ENCODE assay signal across 20 cellular contexts in genomic region chr10:86828145-86828544, GRCh38.
DNase-seq lines count a peak whose midpoint lies in the region; ATAC-seq, FAIRE-seq and TF ChIP-seq lines count a peak whose summit lies in the region.
"Had no signal": no experiment of that assay in that cellular context is flagged by ENCODE, and none has a peak within 500 bp of the region (broad histone marks: within the 10 kb centered on the region; RNA-seq: fewer than 3 reads in every experiment).

No MANE protein-coding gene starts in this region.

- H3K9me2 ChIP-seq in PC-3 (replicated peaks; ENCODE audit: low read length), result no peaks in the 10 kb centered on the region

- H3K9me3 Mint-ChIP-seq in brain (peaks cover 0 to 5% (median 0%) of the 10 kb centered on the region in 5 experiments), immature natural killer cell (no peaks in the 10 kb centered on the region)
- H3K9me3 Mint-ChIP-seq: CD8-positive, alpha-beta memory T cell; IgD-negative memory B cell had no signal

- no peak overlapping the region for H3K4me3 ChIP-seq in PC-3 (ENCODE audit: low read length)
- H3K4me3 ChIP-seq in osteoblast (ENCODE audit: insufficient read depth, low read length), result no peak overlapping the region
- H3K4me3 ChIP-seq: BLaER1 had no signal

- H3K9ac ChIP-seq in PC-3 (ENCODE audit: low read length), result no peak overlapping the region
- H3K9ac ChIP-seq: BLaER1, KMS-11 had no signal

- CTCF ChIA-PET in PC-3 (lab: Charles Lee), result no interaction called here

- peaks cover 6% of the 10 kb centered on the region for H4K20me1 ChIP-seq in PC-3 (ENCODE audit: low read length)
- peaks cover 43% of the 10 kb centered on the region for H4K20me1 ChIP-seq in osteoblast (ENCODE audit: insufficient read depth, low read length)
- H4K20me1 ChIP-seq: BLaER1 had no signal

- intact Hi-C loops in PC-3 (cut with micrococcal nuclease), result loop anchor here (5.0 kb wide), 1 partner anchor 116 kb away; no protein-coding TSS in a partner anchor

- H3K27ac Mint-ChIP-seq in brain (peak overlapping the region in 4 of 5 experiments; percentile 2 to 20 (median 10)), immature natural killer cell (no peak overlapping the region)
- H3K27ac Mint-ChIP-seq: CD8-positive, alpha-beta memory T cell; IgD-negative memory B cell had no signal

- H3K27me3 Mint-ChIP-seq in brain, result no peaks in the 10 kb centered on the region
- no peaks in the 10 kb centered on the region for H3K27me3 Mint-ChIP-seq in immature natural killer cell (ENCODE audit: low read depth in 3 of 3)
- H3K27me3 Mint-ChIP-seq: CD8-positive, alpha-beta memory T cell; IgD-negative memory B cell had no signal

- DNase-seq in H54 (ENCODE audit: insufficient read length, low spot score) (no peak), PC-3 (no peak), NCI-H187 (lab: John Stamatoyannopoulos, UW) (no peak), osteoblast (ENCODE audit: insufficient read length, low spot score, missing footprints) (no peak), immature natural killer cell (no peak)
- DNase-seq: 8988T; AML-193; CD8-positive, alpha-beta memory T cell; DMS153; DMS79 treated with DMSO at 0.1 percent for 48 hours; EL had no signal

- peak; percentile 41 for FAIRE-seq in H54 (lab: Jason Lieb, UNC)
- FAIRE-seq: G401.6, GM18507, H1 had no signal

- no peak for TF ChIP-seq POLR2A in H54 (IDR thresholded peaks at IDR 0.05; ENCODE audit: low read depth, low read length)

- no peaks in the 10 kb centered on the region for H3F3A ChIP-seq in PC-3 (ENCODE audit: low read length, unreplicated experiment)

- H3K9me3 ChIP-seq in PC-3 (ENCODE audit: low read length) (no peaks in the 10 kb centered on the region), osteoblast (ENCODE audit: low read depth, low read length) (no peaks in the 10 kb centered on the region)
- H3K9me3 ChIP-seq: BLaER1 had no signal

- H3K36me3 Mint-ChIP-seq in brain (peaks cover 24% of the 10 kb centered on the region), immature natural killer cell (no peaks in the 10 kb centered on the region)

- H3K79me2 ChIP-seq in PC-3 (ENCODE audit: low read length) (peaks cover 41% of the 10 kb centered on the region), osteoblast (ENCODE audit: insufficient read depth, low read length) (peaks cover 78% of the 10 kb centered on the region)

- 0 out of 2 replicates have a peak overlapping the region, but pooled peaks have one; percentile 57 for H3K4me2 ChIP-seq in PC-3 (ENCODE audit: low read length)
- no peak overlapping the region for H3K4me2 ChIP-seq in osteoblast (ENCODE audit: insufficient read depth, low read length)
- H3K4me2 ChIP-seq: BLaER1, KMS-11 had no signal

- ATAC-seq in PC-3 (no peak), GM21786 (IDR thresholded peaks at IDR 0.05; ENCODE audit: unreplicated experiment) (no peak)

- BruUV-seq in PC-3 (replicated peaks; lab: Mats Ljungman, UMichigan), result no TSS peak

- POLR2A ChIA-PET in PC-3 (lab: Charles Lee; ENCODE audit: unreplicated experiment), result no interaction called here

- H3K27me3 ChIP-seq in PC-3 (ENCODE audit: low read length) (no peaks in the 10 kb centered on the region), osteoblast (ENCODE audit: insufficient read depth, low read length) (no peaks in the 10 kb centered on the region)
- H3K27me3 ChIP-seq: BLaER1 had no signal

- peak overlapping the region; percentile 28 for H3K27ac ChIP-seq in 22Rv1
- no peak overlapping the region for H3K27ac ChIP-seq in PC-3 (ENCODE audit: low read length)
- no peak overlapping the region for H3K27ac ChIP-seq in osteoblast (ENCODE audit: low read depth, low read length)
- H3K27ac ChIP-seq: BLaER1, KMS-11 had no signal

- H3K4me1 ChIP-seq in PC-3 (ENCODE audit: insufficient read depth, low read length) (peaks cover 24% of the 10 kb centered on the region), osteoblast (ENCODE audit: insufficient read depth, low read length) (no peaks in the 10 kb centered on the region)
- H3K4me1 ChIP-seq: BLaER1 had no signal

- TF ChIP-seq CTCF in 22Rv1 (IDR thresholded peaks at IDR 0.05) (no peak), PC-3 (conservative IDR thresholded peaks at IDR 0.05; ENCODE audit: low read depth, low read length) (no peak), brain (conservative IDR thresholded peaks at IDR 0.05) (no peak), osteoblast (IDR thresholded peaks at IDR 0.05; ENCODE audit: extremely low read depth, low read depth, low read length) (no peak)

- H3K4me1 Mint-ChIP-seq in brain, result peaks cover 52% of the 10 kb centered on the region
- H3K4me1 Mint-ChIP-seq in immature natural killer cell, result no peaks in the 10 kb centered on the region

- H2AFZ ChIP-seq in PC-3 (ENCODE audit: low read length) (no peak overlapping the region), osteoblast (ENCODE audit: low read length) (no peak overlapping the region)

- H3K36me3 ChIP-seq in PC-3 (ENCODE audit: low read depth, low read length) (no peaks in the 10 kb centered on the region), osteoblast (ENCODE audit: insufficient read depth, low read length) (no peaks in the 10 kb centered on the region)
- H3K36me3 ChIP-seq: BLaER1 had no signal

- H3K4me3 Mint-ChIP-seq in brain, result no peak overlapping the region
- H3K4me3 Mint-ChIP-seq in immature natural killer cell, result no peak overlapping the region
- H3K4me3 Mint-ChIP-seq: CD8-positive, alpha-beta memory T cell; IgD-negative memory B cell had no signal

Comparison
In these comparisons a context has a peak if more than half of its experiments do, and no peak if none do; other contexts are left out.
1. H3K27ac Mint-ChIP-seq: peak in brain (4 of 5); none in immature natural killer cell (0 of 6).